1 cellular context compared by ENCODE assay signal in the genomic region with DNA sequence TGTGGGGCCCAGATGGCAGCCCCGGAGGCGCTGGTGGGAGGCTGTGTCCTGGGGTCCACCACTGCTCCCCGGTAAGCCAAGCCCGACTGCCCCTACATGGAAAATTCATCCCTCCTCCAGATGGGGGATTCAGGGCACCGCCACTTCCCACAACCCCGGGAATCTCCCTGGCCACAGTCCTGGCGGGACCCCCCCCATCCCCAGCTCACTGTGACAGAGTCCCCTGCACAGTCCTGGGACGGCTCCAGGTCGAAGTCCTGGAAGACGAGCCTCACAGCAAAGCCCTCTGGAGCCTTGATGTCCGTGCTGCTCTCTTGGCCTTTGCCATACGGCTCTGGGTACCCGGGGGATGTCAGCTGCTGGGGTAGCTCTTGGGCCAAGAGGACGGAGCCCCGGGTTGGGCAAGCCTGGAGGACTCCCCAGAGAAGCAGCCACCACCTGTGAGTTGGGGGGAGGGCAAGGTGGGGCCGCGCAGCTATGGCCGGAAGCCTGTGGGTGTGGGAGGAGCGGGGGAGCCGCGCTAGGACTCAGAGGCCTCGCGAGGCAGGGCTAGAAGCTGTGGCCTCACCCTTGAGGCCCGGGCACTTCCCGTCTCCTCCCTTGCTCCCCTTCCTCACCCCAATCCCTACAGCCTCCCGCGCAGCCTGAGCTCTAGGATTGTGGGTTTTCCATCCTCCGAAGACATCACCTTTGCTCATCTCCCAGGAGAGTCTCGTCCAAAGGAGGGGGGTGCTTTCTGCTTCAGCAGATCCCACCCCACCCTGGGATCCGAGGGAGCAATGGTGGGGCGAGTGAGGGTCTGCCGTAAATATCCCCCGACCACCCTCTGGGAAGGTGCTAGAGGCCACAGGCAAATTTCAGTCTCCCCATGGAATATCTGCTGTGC.
A peak's percentile ranks its signal among the peaks of the same experiment; 100 is the strongest.
TF ChIP-seq lines count a peak whose summit lies in the region.

No MANE protein-coding gene starts in this region.

TF ChIP-seq in HepG2, 621 proteins besides CTCF, POLR2A, EP300 and RAD21 (continued from another document and continues in another):
- TF ChIP-seq MLXIP (CRISPR knock-in tag; IDR thresholded peaks at IDR 0.05; ENCODE audit: borderline replicate concordance) (no peak), PHF20 (CRISPR knock-in tag; IDR thresholded peaks at IDR 0.05) (peak; percentile 18; the same call in 1 of the 2 replicates), ZNF550 (CRISPR knock-in tag; IDR thresholded peaks at IDR 0.05; ENCODE audit: borderline replicate concordance) (no peak), ZNF747 (CRISPR knock-in tag; IDR thresholded peaks at IDR 0.05; ENCODE audit: borderline replicate concordance) (no peak), SRY (CRISPR knock-in tag; IDR thresholded peaks at IDR 0.05) (peak; percentile 56; the same call in 1 of the 2 replicates), NR2F1 (CRISPR knock-in tag; IDR thresholded peaks at IDR 0.05) (no peak), PRPF4 (IDR thresholded peaks at IDR 0.05; ENCODE audit: low read depth, low read length, poor library complexity, severe bottlenecking) (no peak), SMC3 (IDR thresholded peaks at IDR 0.05; ENCODE audit: low read length) (no peak), DNMT1 (CRISPR knock-in tag; IDR thresholded peaks at IDR 0.05) (no peak; the same call in 1 of the 2 replicates), HNF1B (CRISPR knock-in tag; IDR thresholded peaks at IDR 0.05) (peak; percentile 67), SCMH1 (CRISPR knock-in tag; IDR thresholded peaks at IDR 0.05; ENCODE audit: borderline replicate concordance) (no peak), SKI (IDR thresholded peaks at IDR 0.05; ENCODE audit: partially characterized antibody) (peak; percentile 15), ZNF264 (CRISPR knock-in tag; IDR thresholded peaks at IDR 0.05) (peak; percentile 50; the same call in 1 of the 2 replicates), HMGXB3 (CRISPR knock-in tag; IDR thresholded peaks at IDR 0.05; ENCODE audit: borderline replicate concordance) (peak; percentile 77), ZNF710 (CRISPR knock-in tag; IDR thresholded peaks at IDR 0.05; ENCODE audit: borderline replicate concordance) (peak; percentile 24; the same call in 1 of the 2 replicates), MLLT10 (CRISPR knock-in tag; IDR thresholded peaks at IDR 0.05) (no peak), TMF1 (CRISPR knock-in tag; IDR thresholded peaks at IDR 0.05; ENCODE audit: low read depth) (peak; percentile 66; the same call in 1 of the 2 replicates), RFXAP (CRISPR knock-in tag; IDR thresholded peaks at IDR 0.05; ENCODE audit: borderline replicate concordance) (peak; percentile 43; the same call in 1 of the 2 replicates), MIER2 (CRISPR knock-in tag; IDR thresholded peaks at IDR 0.05) (no peak; the same call in 1 of the 2 replicates), NAIF1 (CRISPR knock-in tag; IDR thresholded peaks at IDR 0.05; ENCODE audit: borderline replicate concordance) (no peak), ZNF768 (CRISPR knock-in tag; IDR thresholded peaks at IDR 0.05) (peak; percentile 42; the same call in 1 of the 2 replicates), MEIS1 (CRISPR knock-in tag; IDR thresholded peaks at IDR 0.05; ENCODE audit: borderline replicate concordance) (no peak; the same call in 1 of the 2 replicates), GZF1 (CRISPR knock-in tag; IDR thresholded peaks at IDR 0.05) (peak; percentile 26; the same call in 1 of the 2 replicates), FOXM1 (CRISPR knock-in tag; IDR thresholded peaks at IDR 0.05) (no peak), TEAD3 (CRISPR knock-in tag; optimal IDR thresholded peaks at IDR 0.05; ENCODE audit: borderline replicate concordance) (no peak), PAF1 (CRISPR knock-in tag; IDR thresholded peaks at IDR 0.05) (no peak), ZNF225 (CRISPR knock-in tag; IDR thresholded peaks at IDR 0.05) (peak; percentile 57; the same call in 1 of the 2 replicates), HOXA5 (CRISPR knock-in tag; IDR thresholded peaks at IDR 0.05) (0 out of 2 replicates have a peak, but pooled peaks have one; percentile 64), KDM4B (CRISPR knock-in tag; IDR thresholded peaks at IDR 0.05) (no peak; the same call in 1 of the 2 replicates)
- TF ChIP-seq, protein P1, sequence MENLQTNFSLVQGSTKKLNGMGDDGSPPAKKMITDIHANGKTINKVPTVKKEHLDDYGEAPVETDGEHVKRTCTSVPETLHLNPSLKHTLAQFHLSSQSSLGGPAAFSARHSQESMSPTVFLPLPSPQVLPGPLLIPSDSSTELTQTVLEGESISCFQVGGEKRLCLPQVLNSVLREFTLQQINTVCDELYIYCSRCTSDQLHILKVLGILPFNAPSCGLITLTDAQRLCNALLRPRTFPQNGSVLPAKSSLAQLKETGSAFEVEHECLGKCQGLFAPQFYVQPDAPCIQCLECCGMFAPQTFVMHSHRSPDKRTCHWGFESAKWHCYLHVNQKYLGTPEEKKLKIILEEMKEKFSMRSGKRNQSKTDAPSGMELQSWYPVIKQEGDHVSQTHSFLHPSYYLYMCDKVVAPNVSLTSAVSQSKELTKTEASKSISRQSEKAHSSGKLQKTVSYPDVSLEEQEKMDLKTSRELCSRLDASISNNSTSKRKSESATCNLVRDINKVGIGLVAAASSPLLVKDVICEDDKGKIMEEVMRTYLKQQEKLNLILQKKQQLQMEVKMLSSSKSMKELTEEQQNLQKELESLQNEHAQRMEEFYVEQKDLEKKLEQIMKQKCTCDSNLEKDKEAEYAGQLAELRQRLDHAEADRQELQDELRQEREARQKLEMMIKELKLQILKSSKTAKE (CRISPR knock-in tag; IDR thresholded peaks at IDR 0.05; ENCODE audit: borderline replicate concordance), result no peak
- TF ChIP-seq, protein P2, sequence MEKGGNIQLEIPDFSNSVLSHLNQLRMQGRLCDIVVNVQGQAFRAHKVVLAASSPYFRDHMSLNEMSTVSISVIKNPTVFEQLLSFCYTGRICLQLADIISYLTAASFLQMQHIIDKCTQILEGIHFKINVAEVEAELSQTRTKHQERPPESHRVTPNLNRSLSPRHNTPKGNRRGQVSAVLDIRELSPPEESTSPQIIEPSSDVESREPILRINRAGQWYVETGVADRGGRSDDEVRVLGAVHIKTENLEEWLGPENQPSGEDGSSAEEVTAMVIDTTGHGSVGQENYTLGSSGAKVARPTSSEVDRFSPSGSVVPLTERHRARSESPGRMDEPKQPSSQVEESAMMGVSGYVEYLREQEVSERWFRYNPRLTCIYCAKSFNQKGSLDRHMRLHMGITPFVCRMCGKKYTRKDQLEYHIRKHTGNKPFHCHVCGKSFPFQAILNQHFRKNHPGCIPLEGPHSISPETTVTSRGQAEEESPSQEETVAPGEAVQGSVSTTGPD (CRISPR knock-in tag; IDR thresholded peaks at IDR 0.05), result no peak
- TF ChIP-seq, protein P3, sequence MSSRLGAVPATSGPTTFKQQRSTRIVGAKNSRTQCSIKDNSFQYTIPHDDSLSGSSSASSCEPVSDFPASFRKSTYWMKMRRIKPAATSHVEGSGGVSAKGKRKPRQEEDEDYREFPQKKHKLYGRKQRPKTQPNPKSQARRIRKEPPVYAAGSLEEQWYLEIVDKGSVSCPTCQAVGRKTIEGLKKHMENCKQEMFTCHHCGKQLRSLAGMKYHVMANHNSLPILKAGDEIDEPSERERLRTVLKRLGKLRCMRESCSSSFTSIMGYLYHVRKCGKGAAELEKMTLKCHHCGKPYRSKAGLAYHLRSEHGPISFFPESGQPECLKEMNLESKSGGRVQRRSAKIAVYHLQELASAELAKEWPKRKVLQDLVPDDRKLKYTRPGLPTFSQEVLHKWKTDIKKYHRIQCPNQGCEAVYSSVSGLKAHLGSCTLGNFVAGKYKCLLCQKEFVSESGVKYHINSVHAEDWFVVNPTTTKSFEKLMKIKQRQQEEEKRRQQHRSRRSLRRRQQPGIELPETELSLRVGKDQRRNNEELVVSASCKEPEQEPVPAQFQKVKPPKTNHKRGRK (CRISPR knock-in tag; IDR thresholded peaks at IDR 0.05), result no peak
- TF ChIP-seq, protein P4, sequence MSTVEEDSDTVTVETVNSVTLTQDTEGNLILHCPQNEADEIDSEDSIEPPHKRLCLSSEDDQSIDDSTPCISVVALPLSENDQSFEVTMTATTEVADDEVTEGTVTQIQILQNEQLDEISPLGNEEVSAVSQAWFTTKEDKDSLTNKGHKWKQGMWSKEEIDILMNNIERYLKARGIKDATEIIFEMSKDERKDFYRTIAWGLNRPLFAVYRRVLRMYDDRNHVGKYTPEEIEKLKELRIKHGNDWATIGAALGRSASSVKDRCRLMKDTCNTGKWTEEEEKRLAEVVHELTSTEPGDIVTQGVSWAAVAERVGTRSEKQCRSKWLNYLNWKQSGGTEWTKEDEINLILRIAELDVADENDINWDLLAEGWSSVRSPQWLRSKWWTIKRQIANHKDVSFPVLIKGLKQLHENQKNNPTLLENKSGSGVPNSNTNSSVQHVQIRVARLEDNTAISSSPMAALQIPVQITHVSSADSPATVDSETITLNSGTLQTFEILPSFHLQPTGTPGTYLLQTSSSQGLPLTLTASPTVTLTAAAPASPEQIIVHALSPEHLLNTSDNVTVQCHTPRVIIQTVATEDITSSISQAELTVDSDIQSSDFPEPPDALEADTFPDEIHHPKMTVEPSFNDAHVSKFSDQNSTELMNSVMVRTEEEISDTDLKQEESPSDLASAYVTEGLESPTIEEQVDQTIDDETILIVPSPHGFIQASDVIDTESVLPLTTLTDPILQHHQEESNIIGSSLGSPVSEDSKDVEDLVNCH (CRISPR knock-in tag; IDR thresholded peaks at IDR 0.05), result no peak
- TF ChIP-seq, protein P5, sequence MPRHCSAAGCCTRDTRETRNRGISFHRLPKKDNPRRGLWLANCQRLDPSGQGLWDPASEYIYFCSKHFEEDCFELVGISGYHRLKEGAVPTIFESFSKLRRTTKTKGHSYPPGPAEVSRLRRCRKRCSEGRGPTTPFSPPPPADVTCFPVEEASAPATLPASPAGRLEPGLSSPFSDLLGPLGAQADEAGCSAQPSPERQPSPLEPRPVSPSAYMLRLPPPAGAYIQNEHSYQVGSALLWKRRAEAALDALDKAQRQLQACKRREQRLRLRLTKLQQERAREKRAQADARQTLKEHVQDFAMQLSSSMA (CRISPR knock-in tag; IDR thresholded peaks at IDR 0.05), result peak; percentile 48; the same call in 1 of the 2 replicates
